20 cellular contexts compared by ENCODE assay signal in the genomic region with DNA sequence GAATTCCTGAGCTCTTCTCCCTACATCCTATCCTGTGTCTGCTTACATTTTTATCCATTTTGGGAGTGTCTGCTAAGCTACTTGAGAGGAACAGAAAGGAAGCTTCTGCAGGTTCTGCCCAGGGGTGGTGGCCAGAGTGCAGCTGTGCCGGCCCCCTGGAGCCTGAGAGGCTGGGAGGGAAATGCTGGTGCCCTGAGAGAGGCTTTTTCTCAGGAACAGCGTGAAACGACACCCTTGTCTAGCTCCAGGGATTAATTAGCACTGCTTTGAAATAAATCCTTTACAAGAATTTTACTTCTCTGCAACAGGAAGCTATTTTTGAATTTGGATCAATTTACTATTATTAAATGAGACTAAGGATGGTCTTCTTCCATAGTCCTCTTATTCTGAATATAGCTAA.
"Had no signal": no experiment of that assay in that cellular context is flagged by ENCODE, and none has a peak within 500 bp of the region (broad histone marks: within the 10 kb centered on the region; RNA-seq: fewer than 3 reads in every experiment).

No MANE protein-coding gene starts in this region.

- H3K27ac ChIP-seq: adrenal gland, hepatocyte, lower lobe of right lung, testis, upper lobe of left lung, WERI-Rb-1 had no signal

- H3K27me3 ChIP-seq: adrenal gland, hepatocyte, testis, upper lobe of left lung had no signal

- H3K9me3 Mint-ChIP-seq: neural crest cell; stimulated activated naive B cell treated with anti-CD40 and anti-IgM and Interleukin-4, amounts not matched to agents 10 μg/mL and 1 μg/mL and 100 μg/mL, for 72 hours had no signal

- H3K9me3 ChIP-seq: adrenal gland, lower lobe of right lung, testis, upper lobe of left lung had no signal

- H3K27me3 Mint-ChIP-seq: stimulated activated naive B cell treated with anti-CD40 and anti-IgM and Interleukin-4, amounts not matched to agents 10 μg/mL and 1 μg/mL and 100 μg/mL, for 72 hours had no signal

- H3K27ac Mint-ChIP-seq: activated CD8-positive, alpha-beta T cell treated with anti-CD3 and anti-CD28 coated beads, Interleukin-2, amount 10 ng/mL, durations not matched to agents 7 days and 5 days; activated naive CD4-positive, alpha-beta T cell treated with anti-CD3 and anti-CD28 coated beads, Interleukin-2, amount 50 U/mL, for 72 hours; activated T-helper 17 cell treated with anti-CD3 and anti-CD28 coated beads, Interleukin-2, amount 50 U/mL, for 72 hours; naive B cell; stimulated activated naive B cell treated with anti-CD40 and anti-IgM and Interleukin-4, amounts not matched to agents 10 μg/mL and 1 μg/mL and 100 μg/mL, for 72 hours had no signal

- H3K4me1 Mint-ChIP-seq: activated T-helper 17 cell treated with anti-CD3 and anti-CD28 coated beads, Interleukin-2, amount 50 U/mL, for 72 hours; naive B cell; stimulated activated naive B cell treated with anti-CD40 and anti-IgM and Interleukin-4, amounts not matched to agents 10 μg/mL and 1 μg/mL and 100 μg/mL, for 72 hours had no signal

- H3K36me3 Mint-ChIP-seq: activated naive CD4-positive, alpha-beta T cell treated with anti-CD3 and anti-CD28 coated beads, Interleukin-2, amount 50 U/mL, for 72 hours; naive B cell; stimulated activated naive B cell treated with anti-CD40 and anti-IgM and Interleukin-4, amounts not matched to agents 10 μg/mL and 1 μg/mL and 100 μg/mL, for 72 hours had no signal

- H3K4me3 Mint-ChIP-seq: activated CD8-positive, alpha-beta T cell treated with anti-CD3 and anti-CD28 coated beads, Interleukin-2, amount 10 ng/mL, durations not matched to agents 7 days and 5 days; activated T-helper 17 cell treated with anti-CD3 and anti-CD28 coated beads, Interleukin-2, amount 50 U/mL, for 72 hours; naive B cell; neural crest cell; stimulated activated naive B cell treated with anti-CD40 and anti-IgM and Interleukin-4, amounts not matched to agents 10 μg/mL and 1 μg/mL and 100 μg/mL, for 72 hours had no signal

- H3K4me1 ChIP-seq: adrenal gland, testis had no signal

- H3K79me2 ChIP-seq: hepatocyte had no signal

- H3K36me3 ChIP-seq: adrenal gland, lower lobe of right lung, upper lobe of left lung, WERI-Rb-1 had no signal

- H3K4me3 ChIP-seq: adrenal gland, hepatocyte, lower lobe of right lung, testis, upper lobe of left lung had no signal

- ATAC-seq: activated CD8-positive, alpha-beta T cell treated with anti-CD3 and anti-CD28 coated beads, Interleukin-2, amount 10 ng/mL, durations not matched to agents 7 days and 5 days; activated naive CD4-positive, alpha-beta T cell treated with anti-CD3 and anti-CD28 coated beads, Interleukin-2, amount 50 U/mL, for 72 hours; activated T-helper 17 cell treated with anti-CD3 and anti-CD28 coated beads, Interleukin-2, amount 50 U/mL, for 72 hours; stimulated activated naive B cell treated with anti-CD40 and anti-IgM and Interleukin-4, amounts not matched to agents 10 μg/mL and 1 μg/mL and 100 μg/mL, for 72 hours had no signal

- DNase-seq: activated CD4-positive, alpha-beta T cell treated with anti-CD3 and anti-CD28 coated beads for 1 hour; activated CD4-positive, alpha-beta T cell treated with anti-CD3 and anti-CD28 coated beads, Interleukin-2, amount 50 U/mL, for 1 hour; activated CD8-positive, alpha-beta T cell treated with anti-CD3 and anti-CD28 coated beads, Interleukin-2, amount 10 ng/mL, durations not matched to agents 7 days and 5 days; central memory CD4-positive, alpha-beta T cell; dermis blood vessel endothelial cell; effector CD8-positive, alpha-beta T cell; glutamatergic neuron; kidney; lower lobe of right lung; naive B cell; small intestine; stimulated activated naive B cell treated with anti-CD40 and anti-IgM and Interleukin-4, amounts not matched to agents 10 μg/mL and 1 μg/mL and 100 μg/mL, for 72 hours; WERI-Rb-1 had no signal
